9 cellular contexts compared by ENCODE assay signal in the genomic region with DNA sequence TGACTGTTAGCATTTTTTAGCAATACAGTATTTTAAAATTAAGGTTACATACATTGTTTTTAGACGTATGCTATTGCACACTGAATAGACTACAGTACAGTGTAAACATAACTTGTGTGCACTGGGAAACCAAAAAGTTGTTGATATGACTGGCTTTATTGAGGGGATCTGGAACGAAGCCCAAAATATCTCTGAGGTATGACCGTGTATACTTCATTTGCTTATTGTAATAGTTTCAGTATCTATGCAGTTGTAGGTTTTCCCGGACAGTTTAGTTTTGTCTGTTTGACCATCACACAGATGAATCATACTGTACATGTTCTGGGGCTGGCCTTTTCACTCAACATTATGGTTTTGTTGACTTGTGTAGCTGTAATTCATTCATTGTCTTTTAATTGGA.
DNase-seq lines count a peak whose midpoint lies in the region; ATAC-seq lines count a peak whose summit lies in the region.
"Had no signal": no experiment of that assay in that cellular context is flagged by ENCODE, and none has a peak within 500 bp of the region (broad histone marks: within the 10 kb centered on the region; RNA-seq: fewer than 3 reads in every experiment).

No MANE protein-coding gene starts in this region.

- peak; percentile 59 for DNase-seq in HCEC 1CT
- DNase-seq in NCI-H69 (lab: John Stamatoyannopoulos, UW): peak; percentile 12
- DNase-seq in kidney tubule cell (ENCODE audit: low spot score): peak; percentile 37
- no peak for DNase-seq in NK-92 treated with Interleukin-12 subunit alpha and Interleukin-12 subunit beta, amount 100 ng/mL, for 24 hours (lab: John Stamatoyannopoulos, UW)
- no peak for DNase-seq in stimulated activated CD4-positive, alpha-beta T cell treated with anti-CD3 and anti-CD28 coated beads, Interleukin-2, amount 100 ng/mL, for 24 hours
- DNase-seq in KG1 (lab: John Stamatoyannopoulos, UW): no peak
- DNase-seq: activated naive CD4-positive, alpha-beta T cell; glutamatergic neuron had no signal

- peak; percentile 83 for ATAC-seq in GM18861 (IDR thresholded peaks at IDR 0.05; ENCODE audit: unreplicated experiment)

Comparison
In these comparisons a context has a peak if more than half of its experiments do, and no peak if none do; other contexts are left out.
1. DNase-seq: peak in HCEC 1CT (single experiment), NCI-H69 (single experiment) and kidney tubule cell (single experiment); none in NK-92 treated with Interleukin-12 subunit alpha and Interleukin-12 subunit beta, amount 100 ng/mL, for 24 hours (single experiment), stimulated activated CD4-positive, alpha-beta T cell treated with anti-CD3 and anti-CD28 coated beads, Interleukin-2, amount 100 ng/mL, for 24 hours (0 of 2) and KG1 (single experiment).